2 cellular contexts compared by ENCODE assay signal in the genomic region with DNA sequence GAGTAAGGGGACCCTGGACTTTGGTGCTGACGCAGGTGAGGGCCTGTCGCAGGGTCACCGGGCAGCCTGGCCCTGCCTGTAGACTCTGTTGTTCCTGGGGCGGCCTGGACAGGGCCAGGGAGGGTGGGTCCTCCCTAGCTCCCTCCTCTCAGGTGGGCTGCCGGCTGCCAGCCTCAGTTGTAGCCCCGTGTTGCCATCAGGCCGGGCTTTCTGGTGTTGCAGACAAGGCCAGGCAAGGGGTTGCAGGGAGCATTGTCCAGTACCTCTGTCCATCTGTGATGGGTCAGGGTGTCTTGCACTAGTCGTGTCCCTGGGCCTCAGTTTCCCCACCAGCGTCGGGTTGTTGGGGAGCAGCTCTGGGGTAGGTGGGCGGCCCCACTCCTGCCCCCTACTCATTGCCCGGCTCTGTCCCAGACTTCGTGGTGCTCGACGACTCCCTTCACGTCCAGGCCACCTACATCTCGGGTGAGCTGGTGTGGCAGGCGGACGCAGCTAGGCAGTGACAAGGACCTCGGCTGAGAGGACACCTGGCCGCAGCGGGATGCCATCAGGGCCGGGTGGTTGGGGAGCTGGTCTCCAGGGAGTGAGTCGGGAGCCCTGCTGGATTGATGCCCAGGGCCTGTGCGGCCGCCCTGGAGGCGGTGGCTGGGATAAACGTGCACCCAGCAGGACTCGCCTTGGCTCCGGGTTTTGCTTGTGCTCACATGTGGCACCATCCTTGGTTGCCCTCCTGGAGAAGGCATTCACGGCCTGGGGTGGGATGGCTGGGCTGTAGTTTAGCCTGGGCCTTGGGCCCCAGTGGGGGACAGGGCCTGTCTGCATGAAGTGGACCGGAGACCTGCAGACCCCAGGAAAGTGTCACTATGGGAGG.
A peak's percentile ranks its signal among the peaks of the same experiment; 100 is the strongest.
TF ChIP-seq lines count a peak whose summit lies in the region.

No MANE protein-coding gene starts in this region.

TF ChIP-seq in HEK293, 187 proteins besides CTCF, POLR2A, EP300 and RAD21:
- TF ChIP-seq ZIC2 (tag by site-specific recombination; IDR thresholded peaks at IDR 0.05) (0 out of 2 replicates have a peak, but pooled peaks have one; percentile 9), ZNF24 (tag by site-specific recombination; IDR thresholded peaks at IDR 0.05) (no peak)
- TF ChIP-seq, protein P1, sequence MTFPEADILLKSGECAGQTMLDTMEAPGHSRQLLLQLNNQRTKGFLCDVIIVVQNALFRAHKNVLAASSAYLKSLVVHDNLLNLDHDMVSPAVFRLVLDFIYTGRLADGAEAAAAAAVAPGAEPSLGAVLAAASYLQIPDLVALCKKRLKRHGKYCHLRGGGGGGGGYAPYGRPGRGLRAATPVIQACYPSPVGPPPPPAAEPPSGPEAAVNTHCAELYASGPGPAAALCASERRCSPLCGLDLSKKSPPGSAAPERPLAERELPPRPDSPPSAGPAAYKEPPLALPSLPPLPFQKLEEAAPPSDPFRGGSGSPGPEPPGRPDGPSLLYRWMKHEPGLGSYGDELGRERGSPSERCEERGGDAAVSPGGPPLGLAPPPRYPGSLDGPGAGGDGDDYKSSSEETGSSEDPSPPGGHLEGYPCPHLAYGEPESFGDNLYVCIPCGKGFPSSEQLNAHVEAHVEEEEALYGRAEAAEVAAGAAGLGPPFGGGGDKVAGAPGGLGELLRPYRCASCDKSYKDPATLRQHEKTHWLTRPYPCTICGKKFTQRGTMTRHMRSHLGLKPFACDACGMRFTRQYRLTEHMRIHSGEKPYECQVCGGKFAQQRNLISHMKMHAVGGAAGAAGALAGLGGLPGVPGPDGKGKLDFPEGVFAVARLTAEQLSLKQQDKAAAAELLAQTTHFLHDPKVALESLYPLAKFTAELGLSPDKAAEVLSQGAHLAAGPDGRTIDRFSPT (tag by site-specific recombination; IDR thresholded peaks at IDR 0.05) = peak; percentile 44; the same call in 1 of the 2 replicates

TF ChIP-seq in H1, 55 proteins besides CTCF, POLR2A, EP300 and RAD21:
- no peak for TF ChIP-seq SIX5 (IDR thresholded peaks at IDR 0.05; ENCODE audit: low read depth, low read length)
- TF ChIP-seq SIRT6 (IDR thresholded peaks at IDR 0.05; ENCODE audit: low read length) = no peak
- no peak for TF ChIP-seq TAF1 (IDR thresholded peaks at IDR 0.05; ENCODE audit: low read depth, low read length)
- no peak for TF ChIP-seq CBX8 (IDR thresholded peaks at IDR 0.05; ENCODE audit: borderline replicate concordance, low read depth, low read length)
- no peak for TF ChIP-seq SAP30 (IDR thresholded peaks at IDR 0.05; ENCODE audit: insufficient read depth, insufficient replicate concordance, low read length)
- TF ChIP-seq, protein P2, sequence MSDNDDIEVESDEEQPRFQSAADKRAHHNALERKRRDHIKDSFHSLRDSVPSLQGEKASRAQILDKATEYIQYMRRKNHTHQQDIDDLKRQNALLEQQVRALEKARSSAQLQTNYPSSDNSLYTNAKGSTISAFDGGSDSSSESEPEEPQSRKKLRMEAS (IDR thresholded peaks at IDR 0.05) = no peak
- TF ChIP-seq CHD1 (IDR thresholded peaks at IDR 0.05; ENCODE audit: low read depth, low read length) = no peak
- TF ChIP-seq YY1 (IDR thresholded peaks at IDR 0.05; ENCODE audit: low read depth, low read length) = no peak
- no peak for TF ChIP-seq JUND (IDR thresholded peaks at IDR 0.05; ENCODE audit: low read length)
- TF ChIP-seq SUZ12 (IDR thresholded peaks at IDR 0.05; ENCODE audit: low read length) = no peak
- TF ChIP-seq HDAC2 (IDR thresholded peaks at IDR 0.05; ENCODE audit: borderline replicate concordance in 1 of 2, low read depth in 2 of 2, low read length in 2 of 2) = no peak
- no peak for TF ChIP-seq PHF8 (conservative IDR thresholded peaks at IDR 0.05; ENCODE audit: low read depth, low read length)
- no peak for TF ChIP-seq SP2 (IDR thresholded peaks at IDR 0.05; ENCODE audit: low read length)
- no peak for TF ChIP-seq GABPA (IDR thresholded peaks at IDR 0.05; ENCODE audit: borderline replicate concordance, insufficient read depth, low read length)
